Comparison of ENCODE assay signal across 23 cellular contexts in the genomic region with DNA sequence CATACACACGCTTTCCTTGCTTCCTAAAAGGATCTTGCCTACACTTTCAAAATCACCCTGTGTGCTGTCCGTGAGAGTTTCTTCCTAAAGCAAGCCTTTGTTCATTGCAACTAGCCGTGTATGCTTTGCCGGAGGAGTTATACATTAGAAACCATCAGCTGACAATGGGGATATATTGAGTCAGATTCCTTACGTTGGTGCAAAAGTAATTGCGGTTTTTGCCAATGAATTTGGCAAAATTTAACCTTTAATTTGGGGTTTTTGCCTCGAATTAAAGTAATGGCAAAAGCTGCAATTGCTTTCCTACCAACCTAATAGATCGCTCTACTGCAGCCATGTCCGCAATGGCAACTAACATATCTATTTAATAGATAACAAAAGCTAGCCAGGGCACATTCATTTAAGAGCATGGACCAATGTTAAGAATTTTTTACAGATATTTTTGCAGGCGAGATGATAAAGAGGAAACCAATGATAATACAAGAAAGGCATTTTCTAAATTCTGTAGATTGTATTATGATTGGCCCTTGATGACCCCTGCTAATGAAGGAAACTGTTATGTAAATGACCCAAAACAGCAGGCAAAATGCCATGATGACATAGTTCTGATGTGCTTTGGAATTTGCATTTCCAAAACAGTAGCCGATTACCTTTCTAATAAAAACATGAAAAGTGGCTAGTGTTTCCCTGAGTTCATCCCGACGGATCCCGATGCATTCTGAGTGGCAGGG.
"Had no signal": no experiment of that assay in that cellular context is flagged by ENCODE, and none has a peak within 500 bp of the region (broad histone marks: within the 10 kb centered on the region; RNA-seq: fewer than 3 reads in every experiment).

No MANE protein-coding gene starts in this region.

- H3K79me2 ChIP-seq: parathyroid adenoma had no signal

- H3K4me3 ChIP-seq: mucosa of descending colon, sigmoid colon, testis, vagina had no signal

- H2AFZ ChIP-seq: parathyroid adenoma had no signal

- H3K9me3 Mint-ChIP-seq: activated naive CD4-positive, alpha-beta T cell treated with anti-CD3 and anti-CD28 coated beads, Interleukin-2, amount 50 U/mL, for 72 hours; activated T-helper 17 cell treated with anti-CD3 and anti-CD28 coated beads, Interleukin-2, amount 50 U/mL, for 72 hours had no signal

- H3K36me3 Mint-ChIP-seq: stimulated activated naive B cell treated with anti-CD40 and anti-IgM and Interleukin-4, amounts not matched to agents 10 μg/mL and 1 μg/mL and 100 μg/mL, for 72 hours had no signal

- H3K4me1 Mint-ChIP-seq: activated T-helper 17 cell treated with anti-CD3 and anti-CD28 coated beads, Interleukin-2, amount 50 U/mL, for 72 hours; memory B cell; stimulated activated naive B cell treated with anti-CD40 and anti-IgM and Interleukin-4, amounts not matched to agents 10 μg/mL and 1 μg/mL and 100 μg/mL, for 72 hours had no signal

- DNase-seq: activated CD4-positive, alpha-beta T cell treated with anti-CD3 and anti-CD28 coated beads for 1 hour; activated CD4-positive, alpha-beta T cell treated with anti-CD3 and anti-CD28 coated beads, Interleukin-2, amount 50 U/mL, for 1 hour; activated CD8-positive, alpha-beta T cell treated with anti-CD3 and anti-CD28 coated beads, Interleukin-2, amount 10 ng/mL, durations not matched to agents 7 days and 5 days; brain microvascular endothelial cell; caudate nucleus; effector CD4-positive, alpha-beta T cell; foreskin keratinocyte; left colon; mucosa of descending colon; nephron progenitor cell; sigmoid colon; stimulated activated CD4-positive, alpha-beta T cell treated with anti-CD3 and anti-CD28 coated beads, Interleukin-2, amount 100 ng/mL, for 48 hours; stimulated activated CD8-positive, alpha-beta memory T cell treated with anti-CD3 and anti-CD28 coated beads, Interleukin-4, amount 100 ng/mL, for 48 hours; stimulated activated naive B cell treated with anti-CD40 and anti-IgM and Interleukin-4, amounts not matched to agents 10 μg/mL and 1 μg/mL and 100 μg/mL, for 72 hours; testis; WERI-Rb-1 had no signal

- H3K27me3 Mint-ChIP-seq: stimulated activated naive B cell treated with anti-CD40 and anti-IgM and Interleukin-4, amounts not matched to agents 10 μg/mL and 1 μg/mL and 100 μg/mL, for 72 hours had no signal

- H3K36me3 ChIP-seq: ascending aorta, brain microvascular endothelial cell, sigmoid colon, vagina, WERI-Rb-1 had no signal

- H3K27ac Mint-ChIP-seq: activated CD8-positive, alpha-beta T cell treated with anti-CD3 and anti-CD28 coated beads, Interleukin-2, amount 10 ng/mL, durations not matched to agents 7 days and 5 days; activated naive CD4-positive, alpha-beta T cell treated with anti-CD3 and anti-CD28 coated beads, Interleukin-2, amount 50 U/mL, for 72 hours; activated T-helper 17 cell treated with anti-CD3 and anti-CD28 coated beads, Interleukin-2, amount 50 U/mL, for 72 hours; dendritic cell treated with granulocyte-macrophage colony-stimulating factor and Interleukin-4, amounts not matched to agents 40 ng/mL and 50 ng/mL, for 4 days; memory B cell; stimulated activated naive B cell treated with anti-CD40 and anti-IgM and Interleukin-4, amounts not matched to agents 10 μg/mL and 1 μg/mL and 100 μg/mL, for 72 hours had no signal

- H3K4me1 ChIP-seq: foreskin keratinocyte, parathyroid adenoma, testis, vagina had no signal

- H3K27ac ChIP-seq: brain microvascular endothelial cell, foreskin keratinocyte, parathyroid adenoma, sigmoid colon, testis, vagina, WERI-Rb-1 had no signal

- H3K4me3 Mint-ChIP-seq: activated CD8-positive, alpha-beta T cell treated with anti-CD3 and anti-CD28 coated beads, Interleukin-2, amount 10 ng/mL, durations not matched to agents 7 days and 5 days; activated T-helper 17 cell treated with anti-CD3 and anti-CD28 coated beads, Interleukin-2, amount 50 U/mL, for 72 hours; dendritic cell treated with granulocyte-macrophage colony-stimulating factor and Interleukin-4, amounts not matched to agents 40 ng/mL and 50 ng/mL, for 4 days; memory B cell; nephron progenitor cell; stimulated activated naive B cell treated with anti-CD40 and anti-IgM and Interleukin-4, amounts not matched to agents 10 μg/mL and 1 μg/mL and 100 μg/mL, for 72 hours had no signal

- H3K27me3 ChIP-seq: ascending aorta, brain microvascular endothelial cell, foreskin keratinocyte, sigmoid colon, testis, vagina had no signal

- H3K9ac ChIP-seq: parathyroid adenoma had no signal

- ATAC-seq: activated CD8-positive, alpha-beta T cell treated with anti-CD3 and anti-CD28 coated beads, Interleukin-2, amount 10 ng/mL, durations not matched to agents 7 days and 5 days; activated naive CD4-positive, alpha-beta T cell treated with anti-CD3 and anti-CD28 coated beads, Interleukin-2, amount 50 U/mL, for 72 hours; activated T-helper 17 cell treated with anti-CD3 and anti-CD28 coated beads, Interleukin-2, amount 50 U/mL, for 72 hours; foreskin keratinocyte; left colon; mucosa of descending colon; stimulated activated naive B cell treated with anti-CD40 and anti-IgM and Interleukin-4, amounts not matched to agents 10 μg/mL and 1 μg/mL and 100 μg/mL, for 72 hours had no signal

- H3K9me3 ChIP-seq: ascending aorta, mucosa of descending colon, sigmoid colon, testis, vagina had no signal
